In the genomic region with DNA sequence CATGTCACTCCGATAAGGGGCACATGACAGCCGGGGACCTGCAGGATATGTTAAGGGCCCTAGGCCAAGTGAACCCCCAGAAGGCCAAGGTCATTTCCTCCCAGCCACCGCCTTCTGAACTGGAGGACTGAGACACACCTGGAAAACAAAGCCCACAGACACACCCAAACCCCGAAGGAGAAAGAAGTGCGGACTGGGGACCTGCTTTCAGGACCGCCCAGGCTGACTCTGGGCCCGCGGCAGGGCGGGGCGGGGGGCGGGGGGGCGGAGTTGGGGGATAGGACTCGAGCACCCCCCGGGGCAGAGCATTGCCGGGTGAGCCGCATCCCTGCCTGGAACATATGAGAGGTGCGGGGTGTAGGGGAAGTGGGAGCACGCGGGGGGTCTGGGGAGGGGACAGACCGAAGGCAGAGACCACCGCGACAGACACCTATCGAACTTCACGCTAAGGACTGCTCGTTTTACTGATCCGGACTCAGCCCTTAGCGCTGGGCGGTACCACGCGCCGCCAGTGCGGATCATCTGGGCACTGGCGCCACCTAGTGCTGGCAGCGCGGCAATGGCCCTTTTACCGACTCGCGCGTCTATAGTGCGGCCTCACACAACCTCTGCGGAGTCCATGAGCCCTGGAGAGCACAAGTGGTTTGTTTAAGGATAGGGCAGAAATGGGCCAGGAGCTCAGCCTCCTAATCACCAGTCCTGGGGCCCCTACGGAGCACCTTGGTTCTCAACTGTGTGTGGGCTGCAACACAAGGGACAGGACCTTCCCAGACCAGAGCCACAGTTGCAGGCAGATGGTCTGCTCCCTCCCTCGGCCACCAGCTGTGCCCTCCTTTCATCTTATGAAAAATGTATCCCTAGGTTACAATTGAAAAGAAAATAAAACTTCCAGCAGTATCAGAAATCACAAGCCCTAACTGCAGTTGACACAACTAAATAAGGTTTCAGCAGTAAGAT, we compare ENCODE assay signal across 8 cellular contexts.
DNase-seq lines count a peak whose midpoint lies in the region; ATAC-seq, FAIRE-seq and TF ChIP-seq lines count a peak whose summit lies in the region.

No MANE protein-coding gene starts in this region.

- CTCF ChIA-PET in WTC11 (lab: Charles Lee): interaction anchor here (0.6 to 3.1 kb wide), 10 partner anchors 16 to 354 kb away, joined by 3 to 26 read pairs (median 6); no protein-coding TSS in a partner anchor

- H3K27ac Mint-ChIP-seq in WTC11: no peak overlapping the region

- no peaks in the 10 kb centered on the region for H3K79me2 ChIP-seq in ACC112 (ENCODE audit: control insufficient read depth, insufficient read depth, low read length, unreplicated experiment)

- no peak for FAIRE-seq in bronchial epithelial cell (lab: Jason Lieb, UNC)

- H3K36me3 Mint-ChIP-seq in WTC11: no peaks in the 10 kb centered on the region

- no peak overlapping the region for H3K27ac ChIP-seq in ACC112 (ENCODE audit: low read depth, low read length)

- peak overlapping the region; percentile 66 for H3K4me3 ChIP-seq in ACC112 (ENCODE audit: low read depth, low read length)
- H3K4me3 ChIP-seq in bronchial epithelial cell (ENCODE audit: low read depth, low read length): peak overlapping the region; percentile 21

- no peaks in the 10 kb centered on the region for H3K9me3 Mint-ChIP-seq in WTC11

- DNase-seq in NCI-H2107 (lab: John Stamatoyannopoulos, UW): peak; percentile 53
- peak; percentile 84 for DNase-seq in WTC11 (ENCODE audit: low spot score)
- peak; percentile 46 for DNase-seq in bronchial epithelial cell (ENCODE audit: low read depth)
- peak; percentile 79 for DNase-seq in inferior parietal cortex (ENCODE audit: extremely low spot score)
- DNase-seq in stimulated activated CD4-positive, alpha-beta T cell treated with anti-CD3 and anti-CD28 coated beads, Interleukin-12 subunit alpha, Interleukin-12 subunit beta, amount 100 ng/mL, for 4 hours: peak; percentile 80

- ATAC-seq in GM18519 (IDR thresholded peaks at IDR 0.05; ENCODE audit: low FRiP score, unreplicated experiment) (peak; percentile 97), HG03060 (IDR thresholded peaks at IDR 0.05; ENCODE audit: low read depth, unreplicated experiment) (peak; percentile 94), WTC11 (peak; percentile 96)

- H3K36me3 ChIP-seq in ACC112 (ENCODE audit: insufficient read depth, low read length) (no peaks in the 10 kb centered on the region), bronchial epithelial cell (ENCODE audit: control insufficient read depth, insufficient read depth, low read length) (no peaks in the 10 kb centered on the region)

- H3K27me3 ChIP-seq in ACC112 (ENCODE audit: insufficient read depth, low read length) (peaks cover 31% of the 10 kb centered on the region), bronchial epithelial cell (ENCODE audit: control insufficient read depth, insufficient read depth, low read length) (no peaks in the 10 kb centered on the region)

- POLR2A ChIA-PET in WTC11 (lab: Charles Lee): no interaction called here

- H3K4me1 ChIP-seq in ACC112 (ENCODE audit: control insufficient read depth, insufficient read depth, low read length, unreplicated experiment): no peaks in the 10 kb centered on the region

- H2AFZ ChIP-seq in ACC112 (ENCODE audit: low read length, unreplicated experiment): peak overlapping the region; percentile 25

- H3K4me3 Mint-ChIP-seq in WTC11: peak overlapping the region; percentile 66

- peak; percentile 88 for TF ChIP-seq CTCF in WTC11 (IDR thresholded peaks at IDR 0.05)
- TF ChIP-seq CTCF in bronchial epithelial cell (IDR thresholded peaks at IDR 0.05; ENCODE audit: insufficient read depth, low read length, severe bottlenecking): peak; percentile 99

- H3K4me1 Mint-ChIP-seq in WTC11: 0 out of 2 replicates have a peak, but pooled peaks cover 3% of the 10 kb centered on the region

- peaks cover 25% of the 10 kb centered on the region for H3K27me3 Mint-ChIP-seq in WTC11 (ENCODE audit: low read depth)

TF ChIP-seq in WTC11, 78 proteins besides CTCF, POLR2A, EP300 and RAD21:
- TF ChIP-seq NFYB (CRISPR knock-in tag; conservative IDR thresholded peaks at IDR 0.05; ENCODE audit: low read depth): no peak
- TF ChIP-seq SP1 (CRISPR knock-in tag; conservative IDR thresholded peaks at IDR 0.05): 0 out of 2 replicates have a peak, but pooled peaks have one; percentile 45
- TF ChIP-seq, protein P1, sequence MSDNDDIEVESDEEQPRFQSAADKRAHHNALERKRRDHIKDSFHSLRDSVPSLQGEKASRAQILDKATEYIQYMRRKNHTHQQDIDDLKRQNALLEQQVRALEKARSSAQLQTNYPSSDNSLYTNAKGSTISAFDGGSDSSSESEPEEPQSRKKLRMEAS (CRISPR knock-in tag; IDR thresholded peaks at IDR 0.05): peak; percentile 69; the same call in 1 of the 2 replicates
